ENCODE assay signal across 21 cellular contexts in genomic region chr5:168353216-168353957, GRCh38.
A peak's percentile ranks its signal among the peaks of the same experiment; 100 is the strongest.
DNase-seq lines count a peak whose midpoint lies in the region; ATAC-seq, FAIRE-seq and TF ChIP-seq lines count a peak whose summit lies in the region.
"Had no signal": no experiment of that assay in that cellular context is flagged by ENCODE, and none has a peak within 500 bp of the region (broad histone marks: within the 10 kb centered on the region; RNA-seq: fewer than 3 reads in every experiment).

No MANE protein-coding gene starts in this region.

- H3K36me3 ChIP-seq in body of pancreas (replicated peaks in 1 of 2; ENCODE audit: insufficient read depth in 1 of 2, low read depth in 2 of 2) (no peaks in the 10 kb centered on the region), pancreas (no peaks in the 10 kb centered on the region)
- H3K36me3 ChIP-seq: esophagus muscularis mucosa, ovary had no signal

- no peak for TF ChIP-seq POLR2A in body of pancreas (IDR thresholded peaks at IDR 0.05)

- FAIRE-seq in HTR-8/SVneo (lab: Jason Lieb, UNC) (peak; percentile 9), pancreas (lab: Jason Lieb, UNC) (no peak)
- FAIRE-seq: keratinocyte had no signal

- H3K4me3 ChIP-seq in body of pancreas (no peak overlapping the region), pancreas (no peak overlapping the region)
- H3K4me3 ChIP-seq: esophagus muscularis mucosa, ovary, smooth muscle cell had no signal

- TF ChIP-seq CTCF in body of pancreas (IDR thresholded peaks at IDR 0.05) (no peak), pancreas (IDR thresholded peaks at IDR 0.05) (no peak)

- ATAC-seq in body of pancreas: peak; percentile 72
- ATAC-seq in pancreas: peak; percentile 77 to 89 (median 84)
- ATAC-seq: activated CD4-positive, alpha-beta T cell treated with anti-CD3 and anti-CD28 coated beads for 36 hours; SK-N-SH treated with all-trans-retinoic acid at 6 μM for 48 hours had no signal

- H3K27ac ChIP-seq in body of pancreas (peak overlapping the region; percentile 58 to 77 (median 70)), pancreas (peak overlapping the region; percentile 13 to 65 (median 58))
- H3K27ac ChIP-seq: esophagus muscularis mucosa, ovary had no signal

- H3K4me1 ChIP-seq in body of pancreas (peaks cover 40% of the 10 kb centered on the region), pancreas (peaks cover 0 to 12% (median 3%) of the 10 kb centered on the region in 3 donors)
- H3K4me1 ChIP-seq: esophagus muscularis mucosa had no signal

- 66 to 71% methylated on average over 9 to 12 of the region's 12 CpGs for WGBS in body of pancreas, 2 donors
- 57% methylated on average over 12 of the region's 12 CpGs for WGBS in pancreas, 2 donors

- H3K27me3 ChIP-seq in body of pancreas: no peaks in the 10 kb centered on the region
- H3K27me3 ChIP-seq in pancreas: no peaks in the 10 kb centered on the region
- H3K27me3 ChIP-seq: esophagus muscularis mucosa, ovary had no signal

- DNase-seq in HTR-8/SVneo (ENCODE audit: insufficient read length, low spot score) (no peak), body of pancreas (peak in 3 of 4 donors; percentile 54 to 59 (median 58)), foreskin melanocyte (peak; percentile 48), pancreas (peak in 2 of 6 donors; percentile 36), retina (no peak), NOMO-1 treated with DMSO at 0.1 percent for 48 hours (lab: John Stamatoyannopoulos, UW; ENCODE audit: unreplicated experiment) (no peak), NCI-H1417 treated with DMSO at 0.1 percent for 48 hours (lab: John Stamatoyannopoulos, UW) (no peak), anterior cingulate cortex (lab: John Stamatoyannopoulos, UW) (no peak)
- DNase-seq: activated CD4-positive, alpha-beta T cell treated with anti-CD3 and anti-CD28 coated beads for 36 hours; activated CD8-positive, alpha-beta memory T cell treated with anti-CD3 and anti-CD28 coated beads, Interleukin-2, amount 50 U/mL, for 4 hours; activated gamma-delta T cell; COR-L47; MV-4-11; NCI-H2081 treated with DMSO at 0.1 percent for 48 hours; NCI-H524 treated with DMSO at 0.1 percent for 48 hours; OCI-M1; ovary had no signal

- no peaks in the 10 kb centered on the region for H3K9me3 ChIP-seq in body of pancreas
- H3K9me3 ChIP-seq in pancreas: no peaks in the 10 kb centered on the region
- H3K9me3 ChIP-seq: esophagus muscularis mucosa, ovary had no signal

- intact Hi-C loops in body of pancreas (cut with DNase I) (no loop called here), pancreas (cut with DNase I) (no loop called here)

Comparison
In these comparisons a context has a peak if more than half of its experiments do, and no peak if none do; other contexts are left out.
1. DNase-seq: peak in body of pancreas (3 of 4) and foreskin melanocyte (single experiment); none in HTR-8/SVneo (single experiment), retina (single experiment), NOMO-1 treated with DMSO at 0.1 percent for 48 hours (single experiment), NCI-H1417 treated with DMSO at 0.1 percent for 48 hours (single experiment) and anterior cingulate cortex (0 of 58).